Comparison of ENCODE assay signal across 27 cellular contexts in the genomic region with DNA sequence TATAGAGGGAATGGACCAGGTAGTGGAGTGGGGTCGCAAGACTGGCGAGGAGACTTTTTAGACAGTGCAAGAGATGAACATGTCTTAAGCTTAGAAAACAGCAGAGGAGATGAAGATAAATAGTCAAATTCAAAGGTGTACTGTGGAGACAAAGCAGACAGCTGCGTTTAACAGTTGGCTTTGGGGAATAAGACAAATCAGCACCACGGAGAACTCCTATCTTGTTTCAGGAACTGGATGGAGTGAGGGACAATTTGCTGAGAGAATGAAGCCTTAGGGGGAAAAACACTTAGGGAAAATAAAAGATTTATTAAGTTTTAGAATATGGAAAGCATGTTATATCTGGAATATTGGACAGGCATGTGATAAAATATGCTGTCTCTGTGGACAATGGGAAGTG.
"Had no signal": no experiment of that assay in that cellular context is flagged by ENCODE, and none has a peak within 500 bp of the region (broad histone marks: within the 10 kb centered on the region; RNA-seq: fewer than 3 reads in every experiment).

No MANE protein-coding gene starts in this region.

- H3K4me3 ChIP-seq: colonic mucosa, left ventricle myocardium inferior, psoas muscle, skin epidermis, stomach, testis, upper lobe of left lung had no signal

- DNase-seq: activated CD4-positive, alpha-beta memory T cell treated with anti-CD3 and anti-CD28 coated beads for 36 hours; activated CD4-positive, alpha-beta T cell treated with anti-CD3 and anti-CD28 coated beads for 36 hours; activated gamma-delta T cell treated with Interleukin-2 at 50 U/mL for 16 hours; activated T-cell treated with anti-CD3 and anti-CD28 coated beads for 4 hours; central memory CD4-positive, alpha-beta T cell; colonic mucosa; erythroblast; foreskin melanocyte; hypothalamus; kidney; left ventricle myocardium inferior; naive B cell; psoas muscle; right cardiac atrium; stimulated activated CD4-positive, alpha-beta T cell treated with anti-CD3 and anti-CD28 coated beads, Interleukin-4, amount 100 ng/mL, for 1 hour; stomach; testis; upper lobe of left lung had no signal

- H3K36me3 ChIP-seq: colonic mucosa, left ventricle myocardium inferior, stomach, upper lobe of left lung had no signal

- H3K36me3 Mint-ChIP-seq: activated CD4-positive, alpha-beta memory T cell treated with anti-CD3 and anti-CD28 coated beads for 36 hours; activated naive CD8-positive, alpha-beta T cell; brain; naive B cell; stimulated activated effector memory CD8-positive, alpha-beta T cell treated with anti-CD3 and anti-CD28 coated beads, Interleukin-12 subunit alpha, Interleukin-12 subunit beta, amount 100 ng/mL, for 72 hours had no signal

- H3K27ac Mint-ChIP-seq: activated CD4-positive, alpha-beta memory T cell treated with anti-CD3 and anti-CD28 coated beads for 36 hours; activated CD4-positive, alpha-beta T cell treated with anti-CD3 and anti-CD28 coated beads for 36 hours; activated naive CD8-positive, alpha-beta T cell; activated T-helper 1 cell treated with anti-CD3 and anti-CD28 coated beads, Interleukin-12 subunit alpha, Interleukin-12 subunit beta, Interleukin-2, Interleukin-4 antibody, amounts not matched to agents 30 ng/mL and 10 ng/mL and 1 ng/mL, durations not matched to agents 14 hours and 24 hours and 36 hours; brain; stimulated activated effector memory CD8-positive, alpha-beta T cell treated with anti-CD3 and anti-CD28 coated beads, Interleukin-12 subunit alpha, Interleukin-12 subunit beta, amount 100 ng/mL, for 72 hours; WTC11 had no signal

- FAIRE-seq: endometrium, kidney, TTC549 had no signal

- H3K27ac ChIP-seq: colonic mucosa, left ventricle myocardium inferior, psoas muscle, skin epidermis, stomach, testis, upper lobe of left lung had no signal

- H3K9me3 ChIP-seq: colonic mucosa, testis, upper lobe of left lung had no signal

- H3K9me3 Mint-ChIP-seq: neural crest cell; stimulated activated effector memory CD8-positive, alpha-beta T cell treated with anti-CD3 and anti-CD28 coated beads, Interleukin-12 subunit alpha, Interleukin-12 subunit beta, amount 100 ng/mL, for 72 hours had no signal

- H3K27me3 ChIP-seq: colonic mucosa, stomach, testis, upper lobe of left lung had no signal

- ATAC-seq: activated CD4-positive, alpha-beta T cell treated with anti-CD3 and anti-CD28 coated beads for 36 hours; psoas muscle; right cardiac atrium; stimulated activated effector memory CD8-positive, alpha-beta T cell treated with anti-CD3 and anti-CD28 coated beads, Interleukin-12 subunit alpha, Interleukin-12 subunit beta, amount 100 ng/mL, for 72 hours; WTC11 had no signal

- H3K4me3 Mint-ChIP-seq: activated CD4-positive, alpha-beta memory T cell treated with anti-CD3 and anti-CD28 coated beads for 36 hours; activated CD4-positive, alpha-beta T cell treated with anti-CD3 and anti-CD28 coated beads for 36 hours; activated naive CD8-positive, alpha-beta T cell; activated T-helper 1 cell treated with anti-CD3 and anti-CD28 coated beads, Interleukin-12 subunit alpha, Interleukin-12 subunit beta, Interleukin-2, Interleukin-4 antibody, amounts not matched to agents 30 ng/mL and 10 ng/mL and 1 ng/mL, durations not matched to agents 14 hours and 24 hours and 36 hours; brain; naive B cell; neural crest cell; stimulated activated effector memory CD8-positive, alpha-beta T cell treated with anti-CD3 and anti-CD28 coated beads, Interleukin-12 subunit alpha, Interleukin-12 subunit beta, amount 100 ng/mL, for 72 hours; WTC11 had no signal

- H3K4me1 Mint-ChIP-seq: activated CD4-positive, alpha-beta T cell treated with anti-CD3 and anti-CD28 coated beads for 36 hours; brain; naive B cell; neural crest cell; stimulated activated effector memory CD8-positive, alpha-beta T cell treated with anti-CD3 and anti-CD28 coated beads, Interleukin-12 subunit alpha, Interleukin-12 subunit beta, amount 100 ng/mL, for 72 hours; WTC11 had no signal

- H3K27me3 Mint-ChIP-seq: activated CD4-positive, alpha-beta memory T cell treated with anti-CD3 and anti-CD28 coated beads for 36 hours; activated CD4-positive, alpha-beta T cell treated with anti-CD3 and anti-CD28 coated beads for 36 hours; activated naive CD8-positive, alpha-beta T cell; naive B cell had no signal

- H3K4me1 ChIP-seq: colonic mucosa, left ventricle myocardium inferior, psoas muscle, stomach, testis, upper lobe of left lung had no signal
